In the genomic region with DNA sequence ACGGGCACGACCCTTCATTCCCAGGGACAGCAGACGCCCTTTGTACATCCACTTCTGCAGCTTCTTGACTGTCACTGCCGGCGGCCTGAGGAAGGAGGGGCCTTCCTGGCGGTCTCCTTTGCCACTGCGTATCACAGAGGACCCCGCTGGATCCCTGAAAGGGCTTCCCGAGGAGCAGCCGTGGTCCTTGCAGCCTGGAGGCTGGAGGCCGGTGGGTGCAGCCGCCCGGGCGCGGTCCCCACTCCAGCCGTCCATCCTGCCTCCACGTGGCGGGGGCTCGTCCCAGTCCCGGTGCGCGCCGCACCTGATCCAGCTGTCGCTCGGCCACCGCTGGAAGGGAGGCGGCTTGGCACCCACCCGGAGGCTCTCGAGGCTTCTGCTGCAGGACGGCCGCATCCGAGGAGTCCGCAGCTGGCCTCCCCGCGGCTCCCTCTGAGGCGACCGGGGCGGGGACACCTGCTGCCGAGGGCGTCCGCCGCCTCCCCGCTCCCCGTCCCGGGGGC, we compare ENCODE assay signal across 8 cellular contexts. TPM values are rescaled to one million over a fixed set of nuclear protein-coding genes. Genes with fewer than 3 reads are reported as not detected.
A peak's percentile ranks its signal among the peaks of the same experiment; 100 is the strongest.
DNase-seq lines count a peak whose midpoint lies in the region; ATAC-seq and TF ChIP-seq lines count a peak whose summit lies in the region.

No MANE protein-coding gene starts in this region.

- TF ChIP-seq CTCF in CD4-positive, alpha-beta T cell (IDR thresholded peaks at IDR 0.05), result no peak
- no peak for TF ChIP-seq CTCF in coronary artery (IDR thresholded peaks at IDR 0.05)
- no peak for TF ChIP-seq CTCF in lower lobe of right lung (IDR thresholded peaks at IDR 0.05)

- ATAC-seq in CD4-positive, alpha-beta T cell (ENCODE audit: poor library complexity), result no peak
- ATAC-seq in GM19452 (IDR thresholded peaks at IDR 0.05; ENCODE audit: unreplicated experiment) (peak; percentile 39), HG03520 (IDR thresholded peaks at IDR 0.05; ENCODE audit: unreplicated experiment) (peak; percentile 40), lower lobe of right lung (peak; percentile 24 to 34)

- peak overlapping the region; percentile 82 for H3K27ac Mint-ChIP-seq in CD4-positive, alpha-beta T cell
- H3K27ac Mint-ChIP-seq in T-helper 2 cell treated with Interferon-gamma antibody and Interleukin-4, amounts not matched to agents 5 μg/mL and 100 μg/mL, for 36 hours, result no peak overlapping the region

- peak; percentile 4 to 54 (median 18) for DNase-seq in CD4-positive, alpha-beta T cell
- DNase-seq in T-helper 2 cell treated with Interferon-gamma antibody and Interleukin-4, amounts not matched to agents 5 μg/mL and 100 μg/mL, for 36 hours (ENCODE audit: low spot score), result peak; percentile 15
- DNase-seq in coronary artery (ENCODE audit: low spot score) (peak; percentile 78), lower lobe of right lung (peak; percentile 67), cerebellar nuclear complex (lab: John Stamatoyannopoulos, UW) (no peak)
- DNase-seq in stimulated activated CD8-positive, alpha-beta memory T cell treated with anti-CD3 and anti-CD28 coated beads, Interleukin-15, amount 100 ng/mL, for 1 hour (ENCODE audit: low read depth), result peak; percentile 14

- CTCF ChIA-PET in CD4-positive, alpha-beta T cell (lab: Charles Lee), result interaction anchor here (0.6 to 3.7 kb wide), 5 partner anchors 10 to 256 kb away, joined by 3 to 12 read pairs (median 3); a partner anchor contains a TSS

- peaks cover 52% of the 10 kb centered on the region for H3K4me1 Mint-ChIP-seq in CD4-positive, alpha-beta T cell (ENCODE audit: low read depth)
- peaks cover 21% of the 10 kb centered on the region for H3K4me1 Mint-ChIP-seq in T-helper 2 cell treated with Interferon-gamma antibody and Interleukin-4, amounts not matched to agents 5 μg/mL and 100 μg/mL, for 36 hours (ENCODE audit: low read depth)

- peak overlapping the region; percentile 77 for H3K4me3 ChIP-seq in coronary artery
- peak overlapping the region; percentile 78 for H3K4me3 ChIP-seq in lower lobe of right lung

- no peaks in the 10 kb centered on the region for H3K4me1 ChIP-seq in lower lobe of right lung

- no peaks in the 10 kb centered on the region for H3K9me3 ChIP-seq in CD4-positive, alpha-beta T cell (ENCODE audit: control insufficient read depth, low read length)
- no peaks in the 10 kb centered on the region for H3K9me3 ChIP-seq in lower lobe of right lung

- POLR2A ChIA-PET in CD4-positive, alpha-beta T cell (lab: Charles Lee), result interaction anchor here (0.6 to 3.8 kb wide), 12 partner anchors 12 to 255 kb away, joined by 3 to 38 read pairs (median 4); a partner anchor contains a TSS

- peak overlapping the region; percentile 89 for H3K4me3 Mint-ChIP-seq in CD4-positive, alpha-beta T cell
- H3K4me3 Mint-ChIP-seq in T-helper 2 cell treated with Interferon-gamma antibody and Interleukin-4, amounts not matched to agents 5 μg/mL and 100 μg/mL, for 36 hours, result peak overlapping the region; percentile 81

- H3K36me3 Mint-ChIP-seq in CD4-positive, alpha-beta T cell (ENCODE audit: low read depth), result peaks cover 13% of the 10 kb centered on the region
- H3K36me3 Mint-ChIP-seq in T-helper 2 cell treated with Interferon-gamma antibody and Interleukin-4, amounts not matched to agents 5 μg/mL and 100 μg/mL, for 36 hours (ENCODE audit: low read depth), result no peaks in the 10 kb centered on the region

- no peaks in the 10 kb centered on the region for H3K36me3 ChIP-seq in lower lobe of right lung

- H3K27me3 Mint-ChIP-seq in CD4-positive, alpha-beta T cell, result peaks cover 36% of the 10 kb centered on the region
- peaks cover 29% of the 10 kb centered on the region for H3K27me3 Mint-ChIP-seq in T-helper 2 cell treated with Interferon-gamma antibody and Interleukin-4, amounts not matched to agents 5 μg/mL and 100 μg/mL, for 36 hours (ENCODE audit: low read depth)

- no peaks in the 10 kb centered on the region for H3K9me3 Mint-ChIP-seq in CD4-positive, alpha-beta T cell
- H3K9me3 Mint-ChIP-seq in T-helper 2 cell treated with Interferon-gamma antibody and Interleukin-4, amounts not matched to agents 5 μg/mL and 100 μg/mL, for 36 hours, result no peaks in the 10 kb centered on the region

- intact Hi-C loops in CD4-positive, alpha-beta T cell (cut with DNase I, micrococcal nuclease), result loop anchor here (2.0 to 5.0 kb wide), 5 partner anchors 22 to 153 kb away; a partner anchor contains a TSS
- intact Hi-C loops in lower lobe of right lung (cut with DNase I), result no loop called here

- peak overlapping the region; percentile 95 for H3K27ac ChIP-seq in CD4-positive, alpha-beta T cell (ENCODE audit: low read depth, low read length)
- H3K27ac ChIP-seq in coronary artery, result peak overlapping the region; percentile 85 to 90
- peak overlapping the region; percentile 96 for H3K27ac ChIP-seq in lower lobe of right lung

- H3K27me3 ChIP-seq in CD4-positive, alpha-beta T cell (ENCODE audit: control insufficient read depth, insufficient read depth, low read length), result no peaks in the 10 kb centered on the region
- H3K27me3 ChIP-seq in lower lobe of right lung (ENCODE audit: low read depth), result no peaks in the 10 kb centered on the region

RNA-seq across cellular contexts. Expression of a gene that starts 0.4 kb away (rescaled TPM):
- 1 to 10 TPM; 6.4 to 6.9 TPM for total RNA-seq in CD4-positive, alpha-beta T cell
- total RNA-seq in lower lobe of right lung, result 21.3 TPM

RNA-seq across cellular contexts. Expression of a gene that starts 59.0 kb away (rescaled TPM):
- total RNA-seq in CD4-positive, alpha-beta T cell, result 10 to 100 TPM; 62.4 to 66.6 TPM
- total RNA-seq in lower lobe of right lung, result 23.4 TPM

Comparison
In these comparisons a context has a peak if more than half of its experiments do, and no peak if none do; other contexts are left out.
1. DNase-seq: peak in CD4-positive, alpha-beta T cell (10 of 10), T-helper 2 cell treated with Interferon-gamma antibody and Interleukin-4, amounts not matched to agents 5 μg/mL and 100 μg/mL, for 36 hours (single experiment), coronary artery (single experiment), lower lobe of right lung (single experiment) and stimulated activated CD8-positive, alpha-beta memory T cell treated with anti-CD3 and anti-CD28 coated beads, Interleukin-15, amount 100 ng/mL, for 1 hour (single experiment); none in cerebellar nuclear complex (0 of 2).
2. Peak in every context shown above with its lines, with median percentiles within 50 percentile points of each other: H3K27ac ChIP-seq.